In genomic region chr9:134744542-134745295, GRCh38 we compare ENCODE assay signal across 18 cellular contexts.
DNase-seq lines count a peak whose midpoint lies in the region; ATAC-seq, FAIRE-seq and TF ChIP-seq lines count a peak whose summit lies in the region.
"Had no signal": no experiment of that assay in that cellular context is flagged by ENCODE, and none has a peak within 500 bp of the region (broad histone marks: within the 10 kb centered on the region; RNA-seq: fewer than 3 reads in every experiment).

No MANE protein-coding gene starts in this region.

- POLR2A ChIA-PET in HepG2 (lab: Yijun Ruan, JAX), result no interaction called here

- no peak overlapping the region for H4K91ac ChIP-seq in trophoblast cell (ENCODE audit: low read depth, low read length)

- H3K36me3 ChIP-seq in HepG2 (replicated peaks in 1 of 2; ENCODE audit: control insufficient read depth in 1 of 2, insufficient read depth in 2 of 2, low read length in 2 of 2) (no peaks in the 10 kb centered on the region), right lobe of liver (no peaks in the 10 kb centered on the region), trophoblast cell (ENCODE audit: control insufficient read depth in 1 of 2, insufficient read depth in 2 of 2, low read length in 2 of 2) (peaks cover 89 to 97% of the 10 kb centered on the region in 2 experiments), brain microvascular endothelial cell (replicated peaks) (peaks cover 89% of the 10 kb centered on the region)

- TF ChIP-seq EP300 in HepG2 (IDR thresholded peaks at IDR 0.05; ENCODE audit: low read depth in 2 of 2, low read length in 2 of 2) (no peak), HepG2 (CRISPR knock-in tag; IDR thresholded peaks at IDR 0.05; ENCODE audit: borderline replicate concordance) (no peak)

- no peak overlapping the region for H4K12ac ChIP-seq in trophoblast cell (ENCODE audit: low read depth, low read length)

- H3K9me3 ChIP-seq in HepG2 (ENCODE audit: low read length) (peaks cover 13% of the 10 kb centered on the region; the same call in 1 of the 2 replicates), right lobe of liver (no peaks in the 10 kb centered on the region), trophoblast cell (ENCODE audit: insufficient read depth, low read depth, low read length) (peaks cover 17% of the 10 kb centered on the region)
- H3K9me3 ChIP-seq: A549 had no signal

- no peaks in the 10 kb centered on the region for H3K79me2 ChIP-seq in HepG2 (ENCODE audit: insufficient read depth, low read length)
- H3K79me2 ChIP-seq in trophoblast cell (ENCODE audit: control insufficient read depth, insufficient read depth, low read length, poor library complexity), result no peaks in the 10 kb centered on the region

- H3K27ac Mint-ChIP-seq in chondrocyte (ENCODE audit: unreplicated experiment), result peak overlapping the region; percentile 22
- H3K27ac Mint-ChIP-seq in activated naive CD8-positive, alpha-beta T cell treated with anti-CD3 and anti-CD28 coated beads for 36 hours, result no peak overlapping the region
- H3K27ac Mint-ChIP-seq: CD4-positive, alpha-beta T cell; H9; IgD-negative memory B cell had no signal

- H3K27me3 ChIP-seq in HepG2 (ENCODE audit: control insufficient read depth in 1 of 2, insufficient read depth in 2 of 2, low read length in 2 of 2) (peaks cover 7 to 36% of the 10 kb centered on the region in 2 experiments; a peak in 3 of 5 replicates), right lobe of liver (no peaks in the 10 kb centered on the region), trophoblast cell (ENCODE audit: insufficient read depth, low read length) (no peaks in the 10 kb centered on the region), brain microvascular endothelial cell (replicated peaks) (no peaks in the 10 kb centered on the region)

- TF ChIP-seq CTCF in HepG2 (CRISPR knock-in tag; IDR thresholded peaks at IDR 0.05) (no peak), right lobe of liver (IDR thresholded peaks at IDR 0.05) (no peak), chondrocyte (IDR thresholded peaks at IDR 0.05) (no peak), brain microvascular endothelial cell (IDR thresholded peaks at IDR 0.05; ENCODE audit: low read depth, low read length, missing control alignments) (no peak)

- H2AFZ ChIP-seq in HepG2 (ENCODE audit: low read length) (no peak overlapping the region), trophoblast cell (ENCODE audit: insufficient read depth, low read length, poor library complexity) (no peak overlapping the region)

- no peak for FAIRE-seq in HepG2 (lab: Jason Lieb, UNC)
- FAIRE-seq: A549, D721Med, G401.6 had no signal

- no peaks in the 10 kb centered on the region for H3K27me3 Mint-ChIP-seq in chondrocyte (ENCODE audit: low read depth)
- no peaks in the 10 kb centered on the region for H3K27me3 Mint-ChIP-seq in activated naive CD8-positive, alpha-beta T cell treated with anti-CD3 and anti-CD28 coated beads for 36 hours

- no peak overlapping the region for H3K4me2 ChIP-seq in HepG2 (ENCODE audit: low read depth, low read length)
- H3K4me2 ChIP-seq in trophoblast cell (ENCODE audit: low read length), result no peak overlapping the region
- H3K4me2 ChIP-seq: A549 had no signal

- H2BK12ac ChIP-seq in trophoblast cell (ENCODE audit: low read length), result no peak overlapping the region

- no peaks in the 10 kb centered on the region for H3K79me1 ChIP-seq in trophoblast cell (ENCODE audit: low read length)

- no peak overlapping the region for H2BK120ac ChIP-seq in trophoblast cell (ENCODE audit: insufficient read depth, low read length, poor library complexity)

- H3K4me3 ChIP-seq in HepG2 (replicated peaks in 1 of 3; ENCODE audit: insufficient read depth in 1 of 3, low read depth in 2 of 3, low read length in 3 of 3), result no peak overlapping the region
- H3K4me3 ChIP-seq in right lobe of liver, result no peak overlapping the region
- H3K4me3 ChIP-seq in trophoblast cell (ENCODE audit: low read depth, low read length), result peak overlapping the region; percentile 60
- no peak overlapping the region for H3K4me3 ChIP-seq in brain microvascular endothelial cell (ENCODE audit: low read depth, low read length)
- H3K4me3 ChIP-seq: A549 had no signal

- no peak overlapping the region for H3K9ac ChIP-seq in HepG2 (ENCODE audit: insufficient read depth, low read depth, low read length)
- no peak overlapping the region for H3K9ac ChIP-seq in trophoblast cell (ENCODE audit: low read length)

- no peak overlapping the region for H2BK5ac ChIP-seq in trophoblast cell (ENCODE audit: low read depth, low read length, poor library complexity)

- in situ Hi-C loops in HepG2 (cut with HindIII; ENCODE audit: extremely low pct_ligation_motif_present, low pct_unique_long_range_greater_than_20kb) (no loop called here), brain microvascular endothelial cell (cut with HindIII; ENCODE audit: low pct_ligation_motif_present, low sequenced_read_pairs) (no loop called here)

- no peak overlapping the region for H3K18ac ChIP-seq in trophoblast cell (ENCODE audit: low read length)

- no peak for DNase-seq in HepG2 (ENCODE audit: low spot score)
- DNase-seq in right lobe of liver, result no peak
- no peak for DNase-seq in chondrocyte (ENCODE audit: low spot score)
- DNase-seq in trophoblast cell, result peak; percentile 53 to 72
- DNase-seq in activated naive CD8-positive, alpha-beta T cell treated with anti-CD3 and anti-CD28 coated beads for 36 hours, result no peak
- no peak for DNase-seq in brain microvascular endothelial cell
- DNase-seq: AML-193; Caco-2; CD4-positive, alpha-beta T cell; GOT3; H9 had no signal

- WGBS in HepG2 (ENCODE audit: low lambda C conversion rate), result 55% methylated on average over 12 of the region's 12 CpGs
- WGBS in right lobe of liver (ENCODE audit: insufficient coverage, low coverage, low lambda C conversion rate, missing lambda C conversion rate), result 90% methylated on average over 12 of the region's 12 CpGs
- WGBS in trophoblast cell (ENCODE audit: extremely low coverage, insufficient coverage, insufficient read length), result no CpG with 5 or more reads among the region's 12 CpGs

- TF ChIP-seq RAD21 in HepG2 (CRISPR knock-in tag; IDR thresholded peaks at IDR 0.05), result no peak

- intact Hi-C loops in HepG2 (cut with micrococcal nuclease; ENCODE audit: unreplicated experiment) (no loop called here), right lobe of liver (cut with DNase I) (no loop called here)

- H3K4me1 Mint-ChIP-seq in chondrocyte (ENCODE audit: low read depth), result peaks cover 5% of the 10 kb centered on the region
- H3K4me1 Mint-ChIP-seq in activated naive CD8-positive, alpha-beta T cell treated with anti-CD3 and anti-CD28 coated beads for 36 hours, result no peaks in the 10 kb centered on the region
- H3K4me1 Mint-ChIP-seq: H9, IgD-negative memory B cell had no signal

- peaks cover 53% of the 10 kb centered on the region for H3K36me3 Mint-ChIP-seq in chondrocyte (ENCODE audit: low read depth)
- no peaks in the 10 kb centered on the region for H3K36me3 Mint-ChIP-seq in activated naive CD8-positive, alpha-beta T cell treated with anti-CD3 and anti-CD28 coated beads for 36 hours
- H3K36me3 Mint-ChIP-seq: IgD-negative memory B cell had no signal

- no peak overlapping the region for H3K4me3 Mint-ChIP-seq in chondrocyte (ENCODE audit: unreplicated experiment)
- H3K4me3 Mint-ChIP-seq in activated naive CD8-positive, alpha-beta T cell treated with anti-CD3 and anti-CD28 coated beads for 36 hours, result no peak overlapping the region
- H3K4me3 Mint-ChIP-seq: CD4-positive, alpha-beta T cell; H9; IgD-negative memory B cell had no signal

- ATAC-seq in HepG2 (no peak), right lobe of liver (no peak), HG03175 (IDR thresholded peaks at IDR 0.05; ENCODE audit: unreplicated experiment) (no peak)
- ATAC-seq: A549 had no signal

- H4K20me1 ChIP-seq in HepG2 (ENCODE audit: insufficient read depth, low read length), result no peaks in the 10 kb centered on the region

- no TSS peak for BruUV-seq in HepG2 (replicated peaks; lab: Mats Ljungman, UMichigan)

- H3K27ac ChIP-seq in HepG2 (ENCODE audit: extremely low read length, insufficient read depth, low read length) (no peak overlapping the region), right lobe of liver (no peak overlapping the region), trophoblast cell (ENCODE audit: low read depth, low read length) (no peak overlapping the region), brain microvascular endothelial cell (no peak overlapping the region)
- H3K27ac ChIP-seq: 22Rv1, A549, C4-2B had no signal

- CTCF ChIA-PET in HepG2 (lab: Yijun Ruan, JAX; ENCODE audit: low intra/inter-chr PET ratio, low total read pairs), result no interaction called here

- H2AK5ac ChIP-seq in trophoblast cell (ENCODE audit: low read length), result no peak overlapping the region

- no peak overlapping the region for H4K8ac ChIP-seq in trophoblast cell (ENCODE audit: low read depth, low read length)

- no peaks in the 10 kb centered on the region for H3K9me3 Mint-ChIP-seq in chondrocyte (ENCODE audit: low read depth)
- no peaks in the 10 kb centered on the region for H3K9me3 Mint-ChIP-seq in activated naive CD8-positive, alpha-beta T cell treated with anti-CD3 and anti-CD28 coated beads for 36 hours
- H3K9me3 Mint-ChIP-seq: CD4-positive, alpha-beta T cell had no signal

- H3K4ac ChIP-seq in trophoblast cell (ENCODE audit: low read depth, low read length), result no peak overlapping the region

- TF ChIP-seq POLR2A in HepG2 (IDR thresholded peaks at IDR 0.05; ENCODE audit: insufficient read depth in 1 of 2, low read depth in 2 of 2, low read length in 2 of 2) (no peak), right lobe of liver (IDR thresholded peaks at IDR 0.05) (no peak)

- no peaks in the 10 kb centered on the region for H3K4me1 ChIP-seq in HepG2 (ENCODE audit: insufficient read depth, low read length)
- H3K4me1 ChIP-seq in right lobe of liver, result no peaks in the 10 kb centered on the region
- no peaks in the 10 kb centered on the region for H3K4me1 ChIP-seq in trophoblast cell (ENCODE audit: control insufficient read depth in 1 of 2, insufficient read depth in 2 of 2, low read length in 2 of 2)
- H3K4me1 ChIP-seq: A549, Caco-2 had no signal

- no peak overlapping the region for H3K14ac ChIP-seq in trophoblast cell (ENCODE audit: low read length)

- H3K23ac ChIP-seq in trophoblast cell (ENCODE audit: low read length), result peak overlapping the region; percentile 19

TF ChIP-seq in HepG2, 621 proteins besides CTCF, POLR2A, EP300 and RAD21 (continues in another document):
- no peak for TF ChIP-seq ZFP41 (CRISPR knock-in tag; IDR thresholded peaks at IDR 0.05; ENCODE audit: borderline replicate concordance)
- no peak for TF ChIP-seq ZNF550 (CRISPR knock-in tag; IDR thresholded peaks at IDR 0.05; ENCODE audit: borderline replicate concordance)
- no peak for TF ChIP-seq RARA (CRISPR knock-in tag; IDR thresholded peaks at IDR 0.05)

Comparison
In these comparisons a context has a peak if more than half of its experiments do, and no peak if none do; other contexts are left out.
1. DNase-seq: peak in trophoblast cell (2 of 2); none in HepG2 (single experiment), right lobe of liver (0 of 3), chondrocyte (single experiment), activated naive CD8-positive, alpha-beta T cell treated with anti-CD3 and anti-CD28 coated beads for 36 hours (single experiment) and brain microvascular endothelial cell (single experiment).